Comparison of ENCODE assay signal across 8 cellular contexts in the genomic region with DNA sequence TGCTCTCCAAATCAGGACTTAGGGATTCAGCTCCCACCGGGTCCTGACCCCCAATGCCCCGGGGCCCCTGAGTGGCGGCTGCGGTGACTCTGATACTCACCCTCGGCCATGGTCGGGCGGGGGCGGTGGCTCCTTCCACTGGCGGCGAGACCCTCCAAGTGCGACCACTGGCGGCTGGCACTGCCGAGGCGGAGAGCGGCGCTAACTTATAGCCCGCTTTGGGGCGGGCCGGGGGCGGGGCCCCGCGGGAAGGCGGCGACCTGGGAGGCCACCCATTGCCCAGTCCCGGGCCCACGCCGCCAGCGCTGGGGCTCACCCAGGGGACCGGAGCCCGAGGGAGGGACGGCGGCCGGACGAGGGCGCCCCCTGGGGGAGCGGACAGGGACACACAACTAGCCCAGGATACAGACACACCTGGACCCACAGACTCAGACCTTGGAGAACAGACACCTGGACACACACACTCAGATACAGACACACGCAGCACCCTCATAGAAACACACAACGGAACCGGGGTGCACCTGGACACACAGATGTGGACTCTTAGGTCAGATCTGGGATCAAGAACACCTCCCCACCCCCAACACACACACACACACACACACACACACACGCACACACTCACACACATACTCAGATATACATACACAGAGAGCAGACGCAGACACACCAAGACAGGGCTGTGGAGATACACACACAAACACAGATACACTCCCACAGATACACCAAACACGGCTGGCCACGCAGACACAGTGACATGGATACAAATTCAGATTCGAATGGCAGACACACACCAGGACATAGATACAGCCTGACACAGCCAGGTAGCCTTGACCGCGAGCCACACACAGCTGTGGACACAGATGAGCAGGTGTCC. TPM values are rescaled to one million over a fixed set of nuclear protein-coding genes. Genes with fewer than 3 reads are reported as not detected.
DNase-seq lines count a peak whose midpoint lies in the region; ATAC-seq, FAIRE-seq and TF ChIP-seq lines count a peak whose summit lies in the region.

Gene TGM2, minus strand, starts transcription at position 182 of the 877 bp plus-strand sequence. Its CDS starts 72 bp downstream, at position 110.

- H3K79me2 ChIP-seq in SU-DHL-6 (ENCODE audit: insufficient read depth, low read length) (no peaks in the 10 kb centered on the region), K562 (ENCODE audit: control insufficient read depth, insufficient read depth, low read length) (peaks cover 42% of the 10 kb centered on the region)

- H2BK20ac ChIP-seq in IMR-90 (ENCODE audit: low read depth, low read length) = peak within 1 kb of the TSS; percentile 99

- peak within 1 kb of the TSS; percentile 98 for H3K14ac ChIP-seq in IMR-90 (replicated peaks; ENCODE audit: low read depth, low read length)

- H3K56ac ChIP-seq in IMR-90 (ENCODE audit: extremely low read depth, insufficient read depth, low read length) = no peak within 1 kb of the TSS

- H2BK5ac ChIP-seq in IMR-90 (ENCODE audit: low read depth, low read length, poor library complexity, severe bottlenecking) = peak within 1 kb of the TSS; percentile 52

- FAIRE-seq in K562 (lab: Jason Lieb, UNC) = peak; percentile 59

- TF ChIP-seq CTCF in BJ (IDR thresholded peaks at IDR 0.05; ENCODE audit: insufficient read depth, low read depth, low read length) (peak; percentile 77), IMR-90 (conservative IDR thresholded peaks at IDR 0.05; ENCODE audit: low read depth, low read length) (peak; percentile 81), SU-DHL-6 (IDR thresholded peaks at IDR 0.05; ENCODE audit: insufficient read depth, low read length, poor library complexity, severe bottlenecking) (peak; percentile 64), K562 (IDR thresholded peaks at IDR 0.05 in 2 of 3, conservative IDR thresholded peaks at IDR 0.05 in 1 of 3; ENCODE audit: insufficient read depth in 2 of 3, low read depth in 1 of 3, low read length in 3 of 3) (peak; percentile 88 to 92 (median 91))

- H4K91ac ChIP-seq in IMR-90 (ENCODE audit: insufficient read depth, low read depth, low read length) = peak within 1 kb of the TSS; percentile 93

- H3K36me3 ChIP-seq in BJ (ENCODE audit: control insufficient read depth, insufficient read depth, low read length) = peaks cover 3% of the 10 kb centered on the region; the same call in 1 of the 2 replicates
- peaks cover 9% of the 10 kb centered on the region for H3K36me3 ChIP-seq in IMR-90 (ENCODE audit: control insufficient read depth, insufficient read depth, low read length)
- no peaks in the 10 kb centered on the region for H3K36me3 ChIP-seq in SU-DHL-6 (ENCODE audit: low read length)
- peaks cover 12% of the 10 kb centered on the region for H3K36me3 ChIP-seq in K562 (ENCODE audit: control insufficient read depth, insufficient read depth, low read length)
- H3K36me3 ChIP-seq in skeletal muscle satellite cell (ENCODE audit: insufficient read depth, low read length) = peaks cover 4% of the 10 kb centered on the region

- H3K9me1 ChIP-seq in IMR-90 (ENCODE audit: insufficient read depth, low read length) (peaks cover 28% of the 10 kb centered on the region), K562 (ENCODE audit: control insufficient read depth, insufficient read depth, low read length) (no peaks in the 10 kb centered on the region)

- peak within 1 kb of the TSS; percentile 67 for H3K23ac ChIP-seq in IMR-90 (ENCODE audit: low read depth, low read length)

- H3K4me3 ChIP-seq in BJ (ENCODE audit: low read depth, low read length) (peak within 1 kb of the TSS; percentile 50), IMR-90 (ENCODE audit: insufficient read depth, low read depth, low read length) (peak within 1 kb of the TSS; percentile 50), SU-DHL-6 (ENCODE audit: insufficient read depth, low read length, poor library complexity, severe bottlenecking) (no peak within 1 kb of the TSS), K562 (peak within 1 kb of the TSS; percentile 54), iPS-11a (ENCODE audit: low read depth, low read length) (peak within 1 kb of the TSS; percentile 18), skeletal muscle satellite cell (ENCODE audit: low read length) (peak within 1 kb of the TSS; percentile 66)

- TF ChIP-seq RAD21 in IMR-90 (IDR thresholded peaks at IDR 0.05; ENCODE audit: low read length) (peak; percentile 87), K562 (CRISPR knock-in tag; conservative IDR thresholded peaks at IDR 0.05 in 1 of 2, IDR thresholded peaks at IDR 0.05 in 1 of 2) (peak; percentile 97 to 98)

- peak within 1 kb of the TSS; percentile 47 for H3K18ac ChIP-seq in IMR-90 (ENCODE audit: low read depth, low read length)

- no peaks in the 10 kb centered on the region for H3K9me3 ChIP-seq in IMR-90 (ENCODE audit: control insufficient read depth, insufficient read depth, low read length)
- no peaks in the 10 kb centered on the region for H3K9me3 ChIP-seq in SU-DHL-6 (ENCODE audit: insufficient read depth, low read length)
- no peaks in the 10 kb centered on the region for H3K9me3 ChIP-seq in K562 (replicated peaks; ENCODE audit: control insufficient read depth, insufficient read depth, low read depth, low read length)
- no peaks in the 10 kb centered on the region for H3K9me3 ChIP-seq in skeletal muscle satellite cell (replicated peaks; ENCODE audit: low read length)

- H3K27ac ChIP-seq in IMR-90 (ENCODE audit: insufficient read depth, low read length) (peak within 1 kb of the TSS; percentile 53), SU-DHL-6 (ENCODE audit: low read depth, low read length) (no peak within 1 kb of the TSS), K562 (ENCODE audit: extremely low read depth, low read depth, low read length) (peak within 1 kb of the TSS; percentile 61)

- intact Hi-C loops in IMR-90 (cut with micrococcal nuclease) (loop anchor here (1.0 kb wide), 2 partner anchors 92 to 108 kb away; no protein-coding TSS in a partner anchor), K562 (cut with micrococcal nuclease) (loop anchor here (1.0 to 2.0 kb wide), 4 partner anchors 52 to 108 kb away; no protein-coding TSS in a partner anchor)

- H2AK9ac ChIP-seq in IMR-90 (replicated peaks; ENCODE audit: low read depth, low read length, poor library complexity) = peak within 1 kb of the TSS; percentile 95

- peak within 1 kb of the TSS; percentile 98 for H2BK15ac ChIP-seq in IMR-90 (ENCODE audit: low read depth, low read length)

- peaks cover 24 to 54% of the 10 kb centered on the region in 2 experiments for H3K79me1 ChIP-seq in IMR-90 (ENCODE audit: low read depth in 1 of 2, low read length in 2 of 2)

- peak within 1 kb of the TSS; percentile 99 for H2AK5ac ChIP-seq in IMR-90 (ENCODE audit: low read depth, low read length)

- WGBS in IMR-90 (ENCODE audit: extremely low coverage in 2 of 2, insufficient read length in 1 of 2), 2 experiments = 5% methylated on average over 7 of the region's 46 CpGs; no CpG with 5 or more reads in 1 of the 2 experiments
- WGBS in K562 (ENCODE audit: insufficient coverage, low coverage, missing lambda C conversion rate) = 13% methylated on average over 29 of the region's 46 CpGs

- H2AFZ ChIP-seq in IMR-90 (replicated peaks; ENCODE audit: low read length, poor library complexity) (peak within 1 kb of the TSS; percentile 91), SU-DHL-6 (ENCODE audit: low read depth, low read length, severe bottlenecking) (no peak within 1 kb of the TSS), K562 (ENCODE audit: low read depth, low read length) (peak within 1 kb of the TSS; percentile 82)

- POLR2A ChIA-PET in BJ (lab: Charles Lee) = no interaction called here
- POLR2A ChIA-PET in IMR-90 (lab: Charles Lee; ENCODE audit: unreplicated experiment) = no interaction called here
- POLR2A ChIA-PET in K562 (lab: Yijun Ruan, JAX) = interaction anchor here (0.6 to 1.8 kb wide), 3 partner anchors 51 to 627 kb away, joined by 3 to 5 read pairs (median 3); no protein-coding TSS in a partner anchor

- DNase-seq in BJ (ENCODE audit: low read depth) (no peak), IMR-90 (peak; percentile 69), K562 (ENCODE audit: extremely low read depth in 1 of 4, low spot score in 3 of 4) (peak; percentile 90 to 96 (median 94)), GDM1 (lab: John Stamatoyannopoulos, UW) (no peak)

- no peak for TF ChIP-seq EP300 in K562 (IDR thresholded peaks at IDR 0.05; ENCODE audit: low read length)

- in situ Hi-C loops in IMR-90 (cut with MboI; ENCODE audit: low sequenced_read_pairs) (loop anchor here (5.0 kb wide), 2 partner anchors 52 to 88 kb away; no protein-coding TSS in a partner anchor), K562 (cut with MboI) (loop anchor here (10.0 kb wide), 1 partner anchor 91 kb away; no protein-coding TSS in a partner anchor)

- no TSS peak for BruUV-seq in IMR-90 (replicated peaks; lab: Mats Ljungman, UMichigan)
- BruUV-seq in K562 (replicated peaks; lab: Mats Ljungman, UMichigan) = no TSS peak

- H2BK120ac ChIP-seq in IMR-90 (ENCODE audit: low read depth, low read length) = peak within 1 kb of the TSS; percentile 99

- H3K4me2 ChIP-seq in IMR-90 (ENCODE audit: low read depth, low read length) (peak within 1 kb of the TSS; percentile 96), SU-DHL-6 (ENCODE audit: low read depth, low read length, poor library complexity, severe bottlenecking) (no peak within 1 kb of the TSS), K562 (ENCODE audit: insufficient read depth, low read length) (peak within 1 kb of the TSS; percentile 99), skeletal muscle satellite cell (ENCODE audit: low read length) (peak within 1 kb of the TSS; percentile 89)

- peaks cover 48% of the 10 kb centered on the region for H3K4me1 ChIP-seq in IMR-90 (ENCODE audit: control insufficient read depth, insufficient read depth, low read length)
- peaks cover 43 to 48% of the 10 kb centered on the region in 2 experiments; a peak in 4 of 5 replicates for H3K4me1 ChIP-seq in K562 (replicated peaks in 1 of 2; ENCODE audit: control insufficient read depth in 2 of 2, insufficient read depth in 2 of 2, low read length in 2 of 2)
- peaks cover 42% of the 10 kb centered on the region for H3K4me1 ChIP-seq in skeletal muscle satellite cell (ENCODE audit: control insufficient read depth, insufficient read depth, low read length)

- no peaks in the 10 kb centered on the region for H3K9me2 ChIP-seq in SU-DHL-6 (replicated peaks; ENCODE audit: insufficient read depth, low read length)

- TF ChIP-seq POLR2A in IMR-90 (IDR thresholded peaks at IDR 0.05; ENCODE audit: low read depth, low read length) (no peak), K562 (conservative IDR thresholded peaks at IDR 0.05) (no peak; the same call in 1 of the 2 replicates)

- peak within 1 kb of the TSS; percentile 34 to 95 for H4K8ac ChIP-seq in IMR-90 (ENCODE audit: low read depth in 2 of 2, low read length in 2 of 2)

- no peaks in the 10 kb centered on the region for H3K27me3 ChIP-seq in BJ (ENCODE audit: control insufficient read depth, insufficient read depth, low read length)
- no peaks in the 10 kb centered on the region for H3K27me3 ChIP-seq in IMR-90 (ENCODE audit: control insufficient read depth, insufficient read depth, low read length)
- H3K27me3 ChIP-seq in SU-DHL-6 (ENCODE audit: low read length) = no peaks in the 10 kb centered on the region
- H3K27me3 ChIP-seq in K562 (ENCODE audit: control insufficient read depth in 2 of 2, insufficient read depth in 2 of 2, low read length in 2 of 2) = no peaks in the 10 kb centered on the region
- H3K27me3 ChIP-seq in skeletal muscle satellite cell (ENCODE audit: control insufficient read depth, insufficient read depth, low read length) = no peaks in the 10 kb centered on the region

- peak within 1 kb of the TSS; percentile 95 for H3K4ac ChIP-seq in IMR-90 (ENCODE audit: low read depth, low read length)

- H3K9ac ChIP-seq in IMR-90 (ENCODE audit: low read depth, low read length) = peak within 1 kb of the TSS; percentile 64
- no peak within 1 kb of the TSS for H3K9ac ChIP-seq in SU-DHL-6 (ENCODE audit: low read length)
- peak within 1 kb of the TSS; percentile 67 to 89 for H3K9ac ChIP-seq in K562 (ENCODE audit: insufficient read depth in 1 of 2, low read depth in 2 of 2, low read length in 2 of 2)
- peak within 1 kb of the TSS; percentile 57 for H3K9ac ChIP-seq in skeletal muscle satellite cell (ENCODE audit: low read depth, low read length)

- no peaks in the 10 kb centered on the region for H3F3A ChIP-seq in SU-DHL-6 (ENCODE audit: insufficient read depth)

- peak within 1 kb of the TSS; percentile 28 for H4K5ac ChIP-seq in IMR-90 (ENCODE audit: low read depth, low read length)

- peak; percentile 86 for ATAC-seq in GM19351 (IDR thresholded peaks at IDR 0.05; ENCODE audit: unreplicated experiment)
- ATAC-seq in IMR-90 (ENCODE audit: low read depth) = peak; percentile 79
- peak; percentile 96 for ATAC-seq in K562

- no peaks in the 10 kb centered on the region; the same call in 1 of the 2 replicates for H4K20me1 ChIP-seq in IMR-90 (ENCODE audit: insufficient read depth, low read length)
- no peaks in the 10 kb centered on the region for H4K20me1 ChIP-seq in SU-DHL-6 (ENCODE audit: low read depth, low read length)
- H4K20me1 ChIP-seq in K562 (replicated peaks; ENCODE audit: control insufficient read depth, insufficient read depth, low read length) = 0 out of 2 replicates have a peak, but pooled peaks cover under 1% of the 10 kb centered on the region

- CTCF ChIA-PET in BJ (lab: Yijun Ruan, JAX) (interaction anchor here (0.6 to 14.6 kb wide), 22 partner anchors 10 to 113 kb away, joined by 3 to 223 read pairs (median 6); no protein-coding TSS in a partner anchor), IMR-90 (lab: Yijun Ruan, JAX) (interaction anchor here (0.8 to 2.4 kb wide), 4 partner anchors 56 to 107 kb away, joined by 3 to 9 read pairs (median 4); no protein-coding TSS in a partner anchor), K562 (lab: Yijun Ruan, JAX; ENCODE audit: low intra/inter-chr PET ratio) (interaction anchor here (1.0 to 3.4 kb wide), 3 partner anchors 92 to 108 kb away, joined by 3 to 30 read pairs (median 15); no protein-coding TSS in a partner anchor)

- dilution Hi-C loops in IMR-90 (cut with HindIII; ENCODE audit: low sequenced_read_pairs, unreplicated experiment) = no loop called here

RNA-seq across cellular contexts. Expression of gene TGM2, which starts in this region (rescaled TPM):
- polyA plus RNA-seq in BJ (2011; rRNA removed) (313 and 397 TPM in 2 replicates), IMR-90 (2012; rRNA removed) (239 and 292 TPM in 2 replicates), K562 (2011; rRNA removed) (35.3 and 37.6 TPM in 2 replicates), K562 (2014; fragmentation: Illumina TruSeq; extraction: Trizol) (55.1 and 56.7 TPM in 2 replicates), K562 (2014; fragmentation: Nextera tagmentation; extraction: Ambion mirVana) (1 to 10 TPM; 5.5 TPM), K562 (2014; rRNA removed) (43.9 and 48.0 TPM in 2 replicates)
- 229 and 254 TPM in 2 replicates for polyA minus RNA-seq in BJ (2011; rRNA and poly(A)+ RNA removed)
- total RNA-seq in IMR-90 (2012; rRNA removed) (237 and 268 TPM in 2 replicates), K562 (2014; rRNA removed) (48.3 and 61.2 TPM in 2 replicates), K562 (2014; rRNA removed; fragmentation: Illumina TruSeq; extraction: Trizol) (17.4 and 22.0 TPM in 2 replicates), K562 (2015; rRNA removed; fragmentation: Illumina TruSeq; extraction: Trizol) (20.4 and 21.0 TPM in 2 replicates), K562 (2021) (78.5 and 82.3 TPM in 2 replicates)
- polyA plus RNA-seq in IMR-90 (2012; cell fraction: cytosol; rRNA removed) = 370 and 502 TPM in 2 replicates
- 218 and 328 TPM in 2 replicates for polyA plus RNA-seq in IMR-90 (2012; cell fraction: nucleus; rRNA removed; ENCODE audit: low replicate concordance)
- total RNA-seq in K562 (2011; cell fraction: chromatin; rRNA removed; ENCODE audit: low replicate concordance) = 34.9 and 72.8 TPM in 2 replicates
- total RNA-seq in K562 (2011; cell fraction: nucleolus; rRNA removed) = 45.9 and 47.5 TPM in 2 replicates
- total RNA-seq in K562 (2011; cell fraction: nucleoplasm; rRNA removed) = 36.4 and 37.1 TPM in 2 replicates
- 31.6 and 76.0 TPM in 2 replicates for polyA plus RNA-seq in K562 (2011; cell fraction: cytosol; rRNA removed)
- 26.4 and 54.7 TPM in 2 replicates for polyA plus RNA-seq in K562 (2011; cell fraction: nucleus; rRNA removed)
- polyA plus RNA-seq in K562 (2012) = 47.9 and 85.2 TPM in 2 replicates
- polyA minus RNA-seq in K562 (2011; rRNA and poly(A)+ RNA removed) = 21.4 and 54.6 TPM in 2 replicates
- polyA minus RNA-seq in K562 (2011; cell fraction: cytosol; rRNA and poly(A)+ RNA removed) = 46.4 and 51.2 TPM in 2 replicates
- 18.8 and 21.4 TPM in 2 replicates for polyA minus RNA-seq in K562 (2011; cell fraction: nucleus; rRNA and poly(A)+ RNA removed)
- 1.8 and 4.2 TPM in 2 replicates for total RNA-seq in skeletal muscle satellite cell (2012; rRNA removed)

Comparison
In these comparisons a context has a peak if more than half of its experiments do, and no peak if none do; other contexts are left out.
1. DNase-seq: peak in IMR-90 (single experiment) and K562 (4 of 4); none in BJ (single experiment) and GDM1 (single experiment).
2. Peak in every context shown above with its lines, with median percentiles within 50 percentile points of each other: CTCF ChIP-seq and ATAC-seq.